8 cellular contexts compared by ENCODE assay signal in genomic region chr6:169950558-169950957, GRCh38.
DNase-seq lines count a peak whose midpoint lies in the region; ATAC-seq, FAIRE-seq and TF ChIP-seq lines count a peak whose summit lies in the region.

No MANE protein-coding gene starts in this region.

- no peak overlapping the region for H3K23ac ChIP-seq in H1 (ENCODE audit: insufficient read length)

- H3K4ac ChIP-seq in H1 (replicated peaks; ENCODE audit: insufficient read length, low read depth, low read length), result no peak overlapping the region

- H4K91ac ChIP-seq in H1 (replicated peaks; ENCODE audit: insufficient read length, low read length), result no peak overlapping the region

- H2BK15ac ChIP-seq in H1 (ENCODE audit: low read length), result no peak overlapping the region

- TF ChIP-seq EP300 in H1 (IDR thresholded peaks at IDR 0.05; ENCODE audit: borderline replicate concordance in 1 of 2, low read depth in 2 of 2, low read length in 2 of 2), result no peak
- TF ChIP-seq EP300 in stomach (IDR thresholded peaks at IDR 0.05), result no peak

- peaks cover 4% of the 10 kb centered on the region for H3K4me1 Mint-ChIP-seq in activated naive CD4-positive, alpha-beta T cell treated with anti-CD3 and anti-CD28 coated beads, Interleukin-2, amount 10 ng/mL, durations not matched to agents 7 days and 5 days

- no peak overlapping the region for H4K8ac ChIP-seq in H1 (ENCODE audit: extremely low read depth, insufficient read depth, low read length)

- H3K9ac ChIP-seq in H1 (replicated peaks in 1 of 4; ENCODE audit: extremely low read depth in 1 of 4, low read depth in 3 of 4, low read length in 3 of 4), result no peak overlapping the region

- no peak overlapping the region for H2BK20ac ChIP-seq in H1 (ENCODE audit: low read length)

- H3K27ac Mint-ChIP-seq in activated naive CD4-positive, alpha-beta T cell treated with anti-CD3 and anti-CD28 coated beads, Interleukin-2, amount 10 ng/mL, durations not matched to agents 7 days and 5 days, result no peak overlapping the region

- H3K79me2 ChIP-seq in H1 (ENCODE audit: control insufficient read depth in 1 of 2, insufficient read depth in 2 of 2, low read length in 2 of 2), result no peaks in the 10 kb centered on the region

- H3K27me3 ChIP-seq in H1 (replicated peaks in 1 of 4; ENCODE audit: control insufficient read depth in 3 of 4, extremely low read depth in 1 of 4, insufficient read depth in 3 of 4, low read length in 3 of 4) (no peaks in the 10 kb centered on the region), stomach (no peaks in the 10 kb centered on the region)

- no peak overlapping the region for H4K5ac ChIP-seq in H1 (ENCODE audit: insufficient read length, low read depth, low read length)

- H3K27me3 Mint-ChIP-seq in activated naive CD4-positive, alpha-beta T cell treated with anti-CD3 and anti-CD28 coated beads, Interleukin-2, amount 10 ng/mL, durations not matched to agents 7 days and 5 days, result peaks cover 12% of the 10 kb centered on the region

- H3K23me2 ChIP-seq in H1 (ENCODE audit: low read depth, low read length), result no peaks in the 10 kb centered on the region

- peak; percentile 55 to 65 for TF ChIP-seq RAD21 in H1 (IDR thresholded peaks at IDR 0.05 in 1 of 2, conservative IDR thresholded peaks at IDR 0.05 in 1 of 2; ENCODE audit: low read depth in 2 of 2, low read length in 2 of 2)

- no peak overlapping the region for H3K18ac ChIP-seq in H1 (ENCODE audit: extremely low read depth, low read length)

- CTCF ChIA-PET in activated naive CD4-positive, alpha-beta T cell treated with anti-CD3 and anti-CD28 coated beads, Interleukin-2, amount 10 ng/mL, durations not matched to agents 7 days and 5 days (lab: Charles Lee), result interaction anchor here (0.7 to 3.3 kb wide), 6 partner anchors 9 to 578 kb away, joined by 3 to 19 read pairs (median 4); no protein-coding TSS in a partner anchor
- CTCF ChIA-PET in H1 (lab: Charles Lee; ENCODE audit: partially characterized antibody), result interaction anchor here (0.7 to 2.5 kb wide), 8 partner anchors 9 to 572 kb away, joined by 3 to 11 read pairs (median 4); no protein-coding TSS in a partner anchor

- no peaks in the 10 kb centered on the region for H3K36me3 Mint-ChIP-seq in activated naive CD4-positive, alpha-beta T cell treated with anti-CD3 and anti-CD28 coated beads, Interleukin-2, amount 10 ng/mL, durations not matched to agents 7 days and 5 days

- TF ChIP-seq CTCF in H1 (IDR thresholded peaks at IDR 0.05; ENCODE audit: control extremely low read depth in 1 of 3, insufficient read depth in 1 of 3, low read depth in 1 of 3, low read length in 3 of 3), result peak; percentile 33 to 52 (median 34); a peak in 3 of 4 replicates
- peak in 3 of 7 experiments; percentile 9 to 46 (median 33) for TF ChIP-seq CTCF in stomach (IDR thresholded peaks at IDR 0.05)

- DNase-seq in activated naive CD4-positive, alpha-beta T cell treated with anti-CD3 and anti-CD28 coated beads, Interleukin-2, amount 10 ng/mL, durations not matched to agents 7 days and 5 days, result peak; percentile 55
- DNase-seq in activated naive CD4-positive, alpha-beta T cell treated with Interleukin-2 at 50 U/mL for 16 hours, result no peak
- DNase-seq in NCI-H69 (lab: John Stamatoyannopoulos, UW), result peak; percentile 75
- no peak for DNase-seq in H1 (ENCODE audit: low read depth in 1 of 2, low spot score in 2 of 2)
- peak; percentile 49 for DNase-seq in stomach
- no peak for DNase-seq in putamen (ENCODE audit: low spot score)
- no peak for DNase-seq in NCI-H2029 treated with DMSO at 0.1 percent for 48 hours (lab: John Stamatoyannopoulos, UW)

- H2BK120ac ChIP-seq in H1 (replicated peaks; ENCODE audit: low read depth, low read length), result no peak overlapping the region

- WGBS in H1 (ENCODE audit: extremely low coverage in 1 of 2, insufficient coverage in 1 of 2, insufficient read length in 1 of 2, insufficient replicate concordance in 2 of 2, low coverage in 1 of 2, low lambda C conversion rate in 2 of 2, missing lambda C conversion rate in 1 of 2), 2 experiments, result 89% methylated on average over 2 of the region's 2 CpGs; no CpG with 5 or more reads in 1 of the 2 experiments
- WGBS in stomach, 5 donors, result 57 to 79% (median 75%) methylated on average over 2 of the region's 2 CpGs

- peaks cover 0 to 1% of the 10 kb centered on the region in 2 experiments for H4K20me1 ChIP-seq in H1 (replicated peaks in 1 of 2; ENCODE audit: control insufficient read depth in 1 of 2, insufficient read depth in 2 of 2, low read length in 2 of 2)

- H3K4me3 ChIP-seq in H1 (ENCODE audit: extremely low read depth in 1 of 4, insufficient read depth in 2 of 4, low read depth in 3 of 4, low read length in 4 of 4) (no peak overlapping the region), stomach (no peak overlapping the region)

- no peak overlapping the region for H3K14ac ChIP-seq in H1 (ENCODE audit: insufficient read length)

- H3K27ac ChIP-seq in H1 (ENCODE audit: low read depth, low read length) (no peak overlapping the region), stomach (no peak overlapping the region)

- no peak for FAIRE-seq in H1 (lab: Jason Lieb, UNC)

- H3K36me3 ChIP-seq in H1 (ENCODE audit: control insufficient read depth in 2 of 4, insufficient read depth in 4 of 4, low read length in 3 of 4), result no peaks in the 10 kb centered on the region
- no peaks in the 10 kb centered on the region for H3K36me3 ChIP-seq in stomach

- H2AFZ ChIP-seq in H1 (ENCODE audit: low read length), result no peak overlapping the region

- no peak overlapping the region for H2BK5ac ChIP-seq in H1 (ENCODE audit: low read depth, low read length)

- H2BK12ac ChIP-seq in H1 (ENCODE audit: low read depth, low read length), result no peak overlapping the region; the same call in 1 of the 2 replicates

- H3K4me2 ChIP-seq in H1 (ENCODE audit: insufficient read depth in 1 of 2, low read depth in 2 of 2, low read length in 2 of 2), result no peak overlapping the region

- no peaks in the 10 kb centered on the region; a peak in 1 of 7 replicates for H3K4me1 ChIP-seq in H1 (replicated peaks in 1 of 4; ENCODE audit: control insufficient read depth in 3 of 4, insufficient read depth in 4 of 4, low read length in 3 of 4)
- H3K4me1 ChIP-seq in stomach, result no peaks in the 10 kb centered on the region

- TF ChIP-seq POLR2A in H1 (IDR thresholded peaks at IDR 0.05; ENCODE audit: control extremely low read depth in 1 of 2, low read depth in 2 of 2, low read length in 2 of 2) (no peak), stomach (IDR thresholded peaks at IDR 0.05) (no peak)

- no peak overlapping the region for H2AK5ac ChIP-seq in H1 (ENCODE audit: low read depth, low read length)

- H3K9me3 Mint-ChIP-seq in activated naive CD4-positive, alpha-beta T cell treated with anti-CD3 and anti-CD28 coated beads, Interleukin-2, amount 10 ng/mL, durations not matched to agents 7 days and 5 days, result no peaks in the 10 kb centered on the region

- intact Hi-C loops in stomach (cut with DNase I; ENCODE audit: low total_unique reads), result no loop called here

- POLR2A ChIA-PET in H1 (lab: Charles Lee; ENCODE audit: partially characterized antibody), result no interaction called here

- H3K9me3 ChIP-seq in H1 (ENCODE audit: insufficient read depth in 2 of 2, low read depth in 1 of 2, low read length in 1 of 2) (no peaks in the 10 kb centered on the region), stomach (no peaks in the 10 kb centered on the region)

- no peak overlapping the region for H3K4me3 Mint-ChIP-seq in activated naive CD4-positive, alpha-beta T cell treated with anti-CD3 and anti-CD28 coated beads, Interleukin-2, amount 10 ng/mL, durations not matched to agents 7 days and 5 days

- no peaks in the 10 kb centered on the region for H3K79me1 ChIP-seq in H1 (ENCODE audit: low read depth, low read length)

- ATAC-seq in HG03025 (IDR thresholded peaks at IDR 0.05; ENCODE audit: low FRiP score, unreplicated experiment), result no peak

- no peak overlapping the region for H3K56ac ChIP-seq in H1 (replicated peaks; ENCODE audit: insufficient read length, low read depth, low read length)

TF ChIP-seq in H1, 55 proteins besides CTCF, POLR2A, EP300 and RAD21:
- TF ChIP-seq EZH2 (IDR thresholded peaks at IDR 0.05; ENCODE audit: low read depth, low read length, severe bottlenecking), result no peak
- TF ChIP-seq MAX (IDR thresholded peaks at IDR 0.05), result 0 out of 2 replicates have a peak, but pooled peaks have one; percentile 25

Comparison
In these comparisons a context has a peak if more than half of its experiments do, and no peak if none do; other contexts are left out.
1. DNase-seq: peak in activated naive CD4-positive, alpha-beta T cell treated with anti-CD3 and anti-CD28 coated beads, Interleukin-2, amount 10 ng/mL, durations not matched to agents 7 days and 5 days (single experiment), NCI-H69 (single experiment) and stomach (single experiment); none in activated naive CD4-positive, alpha-beta T cell treated with Interleukin-2 at 50 U/mL for 16 hours (single experiment), H1 (0 of 2), putamen (single experiment) and NCI-H2029 treated with DMSO at 0.1 percent for 48 hours (single experiment).